ENCODE assay signal across 27 cellular contexts in the genomic region with DNA sequence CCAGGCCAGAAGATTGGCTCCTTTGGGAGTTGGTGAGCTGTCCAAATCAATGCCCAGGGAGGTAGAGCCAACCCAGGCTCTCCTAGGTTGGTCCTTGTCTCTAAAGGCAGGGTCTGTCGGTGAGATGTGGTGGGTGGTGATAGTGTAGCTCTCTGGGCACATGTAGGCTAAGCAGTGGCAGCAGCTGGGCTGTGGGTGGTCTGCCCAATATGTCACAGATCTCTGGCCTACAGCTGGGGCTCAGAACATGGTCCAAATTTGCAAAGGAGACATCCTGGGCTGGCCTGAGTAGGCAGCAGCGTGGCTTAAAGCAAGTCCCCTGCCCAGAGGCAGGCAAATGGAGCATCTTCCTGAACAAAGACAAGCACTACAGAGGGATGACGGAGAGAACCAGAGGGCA.
A peak's percentile ranks its signal among the peaks of the same experiment; 100 is the strongest.
DNase-seq lines count a peak whose midpoint lies in the region; ATAC-seq and TF ChIP-seq lines count a peak whose summit lies in the region.
"Had no signal": no experiment of that assay in that cellular context is flagged by ENCODE, and none has a peak within 500 bp of the region (broad histone marks: within the 10 kb centered on the region; RNA-seq: fewer than 3 reads in every experiment).

No MANE protein-coding gene starts in this region.

- H3K9me3 Mint-ChIP-seq in neural crest cell = no peaks in the 10 kb centered on the region
- H3K9me3 Mint-ChIP-seq: activated CD4-positive, alpha-beta T cell treated with anti-CD3 and anti-CD28 coated beads, Interleukin-2, amount 10 ng/mL, durations not matched to agents 24 days and 14 days; activated naive CD4-positive, alpha-beta T cell treated with anti-CD3 and anti-CD28 coated beads, Interleukin-2, amount 50 U/mL, for 24 hours; activated T-helper 1 cell treated with anti-CD3 and anti-CD28 coated beads, Interleukin-12 subunit alpha, Interleukin-12 subunit beta, Interleukin-2, Interleukin-4 antibody, amounts not matched to agents 30 ng/mL and 10 ng/mL and 1 ng/mL, durations not matched to agents 14 hours and 24 hours and 36 hours; CD14-positive monocyte; dendritic cell treated with granulocyte-macrophage colony-stimulating factor and Interleukin-4, amounts not matched to agents 40 ng/mL and 50 ng/mL, for 4 days had no signal

- H3K4me3 ChIP-seq in GM12864 (ENCODE audit: low read depth, low read length) = peak overlapping the region; percentile 41
- H3K4me3 ChIP-seq: cardiac muscle cell, gastroesophageal sphincter, K562, prostate gland, suprapubic skin had no signal

- no peaks in the 10 kb centered on the region for H3K27me3 Mint-ChIP-seq in neural crest cell (ENCODE audit: low read depth)
- H3K27me3 Mint-ChIP-seq: activated CD4-positive, alpha-beta T cell treated with anti-CD3 and anti-CD28 coated beads, Interleukin-2, amount 10 ng/mL, durations not matched to agents 24 days and 14 days; activated naive CD4-positive, alpha-beta T cell treated with anti-CD3 and anti-CD28 coated beads, Interleukin-2, amount 50 U/mL, for 24 hours; dendritic cell treated with granulocyte-macrophage colony-stimulating factor and Interleukin-4, amounts not matched to agents 40 ng/mL and 50 ng/mL, for 4 days had no signal

- peak overlapping the region; percentile 3 for H3K27ac Mint-ChIP-seq in neural crest cell (ENCODE audit: unreplicated experiment)
- H3K27ac Mint-ChIP-seq: activated CD4-positive, alpha-beta T cell treated with anti-CD3 and anti-CD28 coated beads, Interleukin-2, amount 10 ng/mL, durations not matched to agents 24 days and 14 days; activated naive CD4-positive, alpha-beta T cell treated with anti-CD3 and anti-CD28 coated beads, Interleukin-2, amount 50 U/mL, for 24 hours; activated T-helper 1 cell treated with anti-CD3 and anti-CD28 coated beads, Interleukin-12 subunit alpha, Interleukin-12 subunit beta, Interleukin-2, Interleukin-4 antibody, amounts not matched to agents 30 ng/mL and 10 ng/mL and 1 ng/mL, durations not matched to agents 14 hours and 24 hours and 36 hours; dendritic cell treated with granulocyte-macrophage colony-stimulating factor and Interleukin-4, amounts not matched to agents 40 ng/mL and 50 ng/mL, for 4 days had no signal

- peaks cover 15% of the 10 kb centered on the region for H3K4me1 Mint-ChIP-seq in neural crest cell

- TF ChIP-seq CTCF in GM12864 (IDR thresholded peaks at IDR 0.05; ENCODE audit: low read depth, low read length, missing control alignments) (no peak), neural crest cell (conservative IDR thresholded peaks at IDR 0.05) (no peak)

- no peaks in the 10 kb centered on the region for H3K36me3 Mint-ChIP-seq in neural crest cell (ENCODE audit: low read depth)

- H3K4me3 Mint-ChIP-seq in neural crest cell = no peak overlapping the region
- H3K4me3 Mint-ChIP-seq: activated CD4-positive, alpha-beta T cell treated with anti-CD3 and anti-CD28 coated beads, Interleukin-2, amount 10 ng/mL, durations not matched to agents 24 days and 14 days; activated naive CD4-positive, alpha-beta T cell treated with anti-CD3 and anti-CD28 coated beads, Interleukin-2, amount 50 U/mL, for 24 hours; activated T-helper 1 cell treated with anti-CD3 and anti-CD28 coated beads, Interleukin-12 subunit alpha, Interleukin-12 subunit beta, Interleukin-2, Interleukin-4 antibody, amounts not matched to agents 30 ng/mL and 10 ng/mL and 1 ng/mL, durations not matched to agents 14 hours and 24 hours and 36 hours; CD14-positive monocyte; dendritic cell treated with granulocyte-macrophage colony-stimulating factor and Interleukin-4, amounts not matched to agents 40 ng/mL and 50 ng/mL, for 4 days had no signal

- ATAC-seq in GM19324 (IDR thresholded peaks at IDR 0.05; ENCODE audit: low FRiP score, unreplicated experiment) (peak; percentile 3), HG03342 (IDR thresholded peaks at IDR 0.05; ENCODE audit: unreplicated experiment) (peak; percentile 2), HG02884 (IDR thresholded peaks at IDR 0.05; ENCODE audit: unreplicated experiment) (no peak)
- ATAC-seq: gastroesophageal sphincter, HCT116, K562 had no signal

- DNase-seq in GM12864 (ENCODE audit: low read depth) (no peak), neural crest cell (ENCODE audit: low read depth, low spot score) (no peak), middle frontal gyrus (ENCODE audit: extremely low spot score, low spot score) (no peak), hypothalamus (lab: John Stamatoyannopoulos, UW) (no peak)
- DNase-seq in activated naive CD4-positive, alpha-beta T cell (lab: John Stamatoyannopoulos, UW) = no peak
- DNase-seq: activated CD4-positive, alpha-beta T cell treated with anti-CD3 and anti-CD28 coated beads, Interleukin-2, amount 10 ng/mL, durations not matched to agents 24 days and 14 days; aorta; Calu3; NCI-H1105 treated with DMSO at 0.1 percent for 48 hours; NCI-H2029 treated with DMSO at 0.1 percent for 48 hours; NCI-H226; NCI-H748 treated with DMSO at 0.1 percent for 48 hours; SK-N-SH; stimulated activated CD8-positive, alpha-beta memory T cell treated with anti-CD3 and anti-CD28 coated beads, Interleukin-4, amount 100 ng/mL, for 48 hours had no signal
